In the genomic region with DNA sequence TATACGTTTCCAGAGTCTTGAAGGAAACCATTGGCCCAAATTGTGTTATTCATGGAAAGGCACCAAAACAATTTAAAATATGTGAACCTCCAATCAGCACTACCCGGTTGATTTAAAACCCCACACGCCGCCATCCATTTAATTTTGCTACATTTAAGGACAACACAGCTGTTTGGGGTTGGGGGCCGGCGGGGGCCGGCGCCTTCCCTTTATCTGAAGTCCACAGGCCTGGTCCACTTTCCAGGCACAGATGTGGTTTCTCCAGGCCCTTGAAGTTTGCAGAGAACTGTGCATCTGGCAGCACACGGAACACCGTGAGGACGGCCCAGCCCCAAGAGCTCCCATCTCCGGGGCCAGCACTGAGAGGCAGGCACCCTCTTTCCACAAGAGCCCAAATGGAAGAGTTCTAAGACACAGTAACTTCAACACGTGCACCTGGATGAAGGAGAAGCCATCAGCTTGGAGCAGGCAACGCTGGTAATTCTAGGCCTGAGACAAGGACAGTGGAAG, we compare ENCODE assay signal across 20 cellular contexts. TPM values are rescaled to one million over a fixed set of nuclear protein-coding genes. Genes with fewer than 3 reads are reported as not detected.
DNase-seq lines count a peak whose midpoint lies in the region; ATAC-seq, FAIRE-seq and TF ChIP-seq lines count a peak whose summit lies in the region.
"Had no signal": no experiment of that assay in that cellular context is flagged by ENCODE, and none has a peak within 500 bp of the region (broad histone marks: within the 10 kb centered on the region; RNA-seq: fewer than 3 reads in every experiment).

No MANE protein-coding gene starts in this region.

- H3K4me3 Mint-ChIP-seq in activated T-helper 2 cell treated with anti-CD3 and anti-CD28 coated beads, Interferon-gamma antibody, Interleukin-2, Interleukin-4, amounts not matched to agents 10 μg/mL and 5 μg/mL and 100 μg/mL, durations not matched to agents 14 hours and 24 hours and 36 hours (ENCODE audit: low read depth): no peak overlapping the region
- H3K4me3 Mint-ChIP-seq in stimulated activated effector memory CD8-positive, alpha-beta T cell treated with anti-CD3 and anti-CD28 coated beads, Interleukin-12 subunit alpha, Interleukin-12 subunit beta, amount 100 ng/mL, for 72 hours: no peak overlapping the region
- H3K4me3 Mint-ChIP-seq: CD4-positive, alpha-beta memory T cell had no signal

- no peak overlapping the region for H4K91ac ChIP-seq in neuronal stem cell (ENCODE audit: low read depth, low read length, poor library complexity)

- no peaks in the 10 kb centered on the region for H3K36me3 Mint-ChIP-seq in activated T-helper 2 cell treated with anti-CD3 and anti-CD28 coated beads, Interferon-gamma antibody, Interleukin-2, Interleukin-4, amounts not matched to agents 10 μg/mL and 5 μg/mL and 100 μg/mL, durations not matched to agents 14 hours and 24 hours and 36 hours (ENCODE audit: low read depth)
- no peaks in the 10 kb centered on the region for H3K36me3 Mint-ChIP-seq in stimulated activated effector memory CD8-positive, alpha-beta T cell treated with anti-CD3 and anti-CD28 coated beads, Interleukin-12 subunit alpha, Interleukin-12 subunit beta, amount 100 ng/mL, for 72 hours
- H3K36me3 Mint-ChIP-seq: CD4-positive, alpha-beta memory T cell had no signal

- H3K27me3 Mint-ChIP-seq in activated T-helper 2 cell treated with anti-CD3 and anti-CD28 coated beads, Interferon-gamma antibody, Interleukin-2, Interleukin-4, amounts not matched to agents 10 μg/mL and 5 μg/mL and 100 μg/mL, durations not matched to agents 14 hours and 24 hours and 36 hours (ENCODE audit: low read depth): peaks cover 4% of the 10 kb centered on the region

- H3K4me2 ChIP-seq in neuronal stem cell (ENCODE audit: insufficient read depth, low read length, poor library complexity, severe bottlenecking): no peak overlapping the region
- H3K4me2 ChIP-seq: A549 had no signal

- H3K23ac ChIP-seq in neuronal stem cell (ENCODE audit: low read depth, low read length, poor library complexity): peak overlapping the region; percentile 25

- peak overlapping the region; percentile 65 for H3K18ac ChIP-seq in neuronal stem cell (ENCODE audit: low read length)

- H2AFZ ChIP-seq in neuronal stem cell (ENCODE audit: low read length): no peak overlapping the region

- DNase-seq in left ventricle myocardium inferior (peak; percentile 7), left ventricle myocardium superior (no peak), kidney (peak; percentile 45), neuronal stem cell (ENCODE audit: low spot score) (no peak), aorta (peak; percentile 10 to 24), anterior cingulate cortex (lab: John Stamatoyannopoulos, UW) (no peak)
- DNase-seq in activated T-helper 2 cell treated with anti-CD3 and anti-CD28 coated beads, Interferon-gamma antibody, Interleukin-2, Interleukin-4, amounts not matched to agents 10 μg/mL and 5 μg/mL and 100 μg/mL, durations not matched to agents 14 hours and 24 hours and 36 hours (ENCODE audit: low spot score): no peak
- DNase-seq in stimulated activated effector memory CD8-positive, alpha-beta T cell treated with anti-CD3 and anti-CD28 coated beads, Interleukin-12 subunit alpha, Interleukin-12 subunit beta, amount 100 ng/mL, for 72 hours (ENCODE audit: low spot score in 2 of 2): no peak
- DNase-seq: BE2C; CD4-positive, alpha-beta memory T cell; DMS153; DND-41; GDM1; HCEC 1CT had no signal

- H2BK5ac ChIP-seq in neuronal stem cell (ENCODE audit: low read length): no peak overlapping the region

- H3K27ac ChIP-seq in left ventricle myocardium inferior (replicated peaks) (no peak overlapping the region), kidney (ENCODE audit: low read depth in 2 of 2, low read length in 2 of 2) (no peak overlapping the region), neuronal stem cell (replicated peaks; ENCODE audit: low read length) (no peak overlapping the region), aorta (ENCODE audit: low read depth in 1 of 2, low read length in 2 of 2) (no peak overlapping the region)
- H3K27ac ChIP-seq: A549, C4-2B had no signal

- H3K4me3 ChIP-seq in left ventricle myocardium inferior: no peak overlapping the region
- H3K4me3 ChIP-seq in kidney (ENCODE audit: low read length in 2 of 2): no peak overlapping the region
- H3K4me3 ChIP-seq in neuronal stem cell (ENCODE audit: low read length in 2 of 2): no peak overlapping the region
- no peak overlapping the region for H3K4me3 ChIP-seq in aorta (ENCODE audit: low read length in 2 of 2)
- H3K4me3 ChIP-seq: A549 had no signal

- no peak overlapping the region for H3K27ac Mint-ChIP-seq in activated T-helper 2 cell treated with anti-CD3 and anti-CD28 coated beads, Interferon-gamma antibody, Interleukin-2, Interleukin-4, amounts not matched to agents 10 μg/mL and 5 μg/mL and 100 μg/mL, durations not matched to agents 14 hours and 24 hours and 36 hours
- H3K27ac Mint-ChIP-seq in stimulated activated effector memory CD8-positive, alpha-beta T cell treated with anti-CD3 and anti-CD28 coated beads, Interleukin-12 subunit alpha, Interleukin-12 subunit beta, amount 100 ng/mL, for 72 hours: no peak overlapping the region
- H3K27ac Mint-ChIP-seq: CD4-positive, alpha-beta memory T cell had no signal

- no peak overlapping the region for H4K8ac ChIP-seq in neuronal stem cell (ENCODE audit: low read depth, low read length)

- no peak overlapping the region for H3K4ac ChIP-seq in neuronal stem cell (ENCODE audit: low read length)

- peaks cover 20% of the 10 kb centered on the region for H3K27me3 ChIP-seq in left ventricle myocardium inferior (ENCODE audit: low read depth)
- no peaks in the 10 kb centered on the region for H3K27me3 ChIP-seq in neuronal stem cell (ENCODE audit: control insufficient read depth in 3 of 3, insufficient read depth in 3 of 3, low read depth in 1 of 3, low read length in 3 of 3)
- no peaks in the 10 kb centered on the region for H3K27me3 ChIP-seq in aorta (ENCODE audit: control insufficient read depth in 1 of 2, insufficient read depth in 2 of 2, low read length in 1 of 2)
- H3K27me3 ChIP-seq: BE2C had no signal

- WGBS in neuronal stem cell (ENCODE audit: extremely low coverage in 2 of 2, insufficient read length in 2 of 2, insufficient replicate concordance in 1 of 2), 2 donors: no CpG with 5 or more reads among the region's 14 CpGs
- 74 to 77% methylated on average over 14 of the region's 14 CpGs for WGBS in aorta, 2 donors

- peak overlapping the region; percentile 91 for H2AK5ac ChIP-seq in neuronal stem cell (ENCODE audit: low read depth, low read length)

- intact Hi-C loops in left ventricle myocardium inferior (cut with micrococcal nuclease): no loop called here
- intact Hi-C loops in left ventricle myocardium superior (cut with micrococcal nuclease): no loop called here
- intact Hi-C loops in kidney (cut with DNase I): no loop called here
- intact Hi-C loops in aorta (cut with DNase I): no loop called here
- intact Hi-C loops in activated T-helper 2 cell treated with anti-CD3 and anti-CD28 coated beads, Interferon-gamma antibody, Interleukin-2, Interleukin-4, amounts not matched to agents 10 μg/mL and 5 μg/mL and 100 μg/mL, durations not matched to agents 14 hours and 24 hours and 36 hours (cut with micrococcal nuclease): no loop called here

- H3K14ac ChIP-seq in neuronal stem cell (ENCODE audit: low read length): no peak overlapping the region

- no peaks in the 10 kb centered on the region for H3K9me3 ChIP-seq in left ventricle myocardium inferior (replicated peaks)
- no peaks in the 10 kb centered on the region for H3K9me3 ChIP-seq in kidney (ENCODE audit: control insufficient read depth in 1 of 2, low read length in 2 of 2)
- peaks cover 7 to 8% of the 10 kb centered on the region in 2 donors for H3K9me3 ChIP-seq in neuronal stem cell (replicated peaks in 1 of 2; ENCODE audit: control insufficient read depth in 2 of 2, insufficient read depth in 1 of 2, low read depth in 1 of 2, low read length in 2 of 2)
- no peaks in the 10 kb centered on the region for H3K9me3 ChIP-seq in aorta (ENCODE audit: control insufficient read depth, low read length)
- H3K9me3 ChIP-seq: A549, BE2C had no signal

- no peak for ATAC-seq in left ventricle myocardium superior
- ATAC-seq in aorta (ENCODE audit: low FRiP score): no peak
- no peak for ATAC-seq in stimulated activated effector memory CD8-positive, alpha-beta T cell treated with anti-CD3 and anti-CD28 coated beads, Interleukin-12 subunit alpha, Interleukin-12 subunit beta, amount 100 ng/mL, for 72 hours
- ATAC-seq: A549 had no signal

- H3K36me3 ChIP-seq in left ventricle myocardium inferior (no peaks in the 10 kb centered on the region), kidney (ENCODE audit: control insufficient read depth in 1 of 2, insufficient read depth in 2 of 2, low read length in 2 of 2) (no peaks in the 10 kb centered on the region), neuronal stem cell (replicated peaks in 1 of 2; ENCODE audit: control insufficient read depth in 2 of 2, insufficient read depth in 2 of 2, low read length in 2 of 2) (no peaks in the 10 kb centered on the region), aorta (ENCODE audit: control insufficient read depth in 1 of 2, insufficient read depth in 2 of 2, low read length in 1 of 2) (no peaks in the 10 kb centered on the region)
- H3K36me3 ChIP-seq: BE2C had no signal

- no peak overlapping the region for H2BK120ac ChIP-seq in neuronal stem cell (ENCODE audit: low read depth, low read length)

- peaks cover 5% of the 10 kb centered on the region for H3K9me3 Mint-ChIP-seq in activated T-helper 2 cell treated with anti-CD3 and anti-CD28 coated beads, Interferon-gamma antibody, Interleukin-2, Interleukin-4, amounts not matched to agents 10 μg/mL and 5 μg/mL and 100 μg/mL, durations not matched to agents 14 hours and 24 hours and 36 hours
- peaks cover 2% of the 10 kb centered on the region for H3K9me3 Mint-ChIP-seq in stimulated activated effector memory CD8-positive, alpha-beta T cell treated with anti-CD3 and anti-CD28 coated beads, Interleukin-12 subunit alpha, Interleukin-12 subunit beta, amount 100 ng/mL, for 72 hours

- TF ChIP-seq CTCF in left ventricle myocardium inferior (IDR thresholded peaks at IDR 0.05; ENCODE audit: borderline replicate concordance): no peak
- TF ChIP-seq CTCF in kidney (IDR thresholded peaks at IDR 0.05; ENCODE audit: borderline replicate concordance, extremely low read depth, insufficient read depth): no peak

- H3K4me1 ChIP-seq in left ventricle myocardium inferior (peaks cover 22% of the 10 kb centered on the region), kidney (ENCODE audit: control insufficient read depth in 1 of 2, insufficient read depth in 1 of 2, low read depth in 1 of 2, low read length in 2 of 2) (no peaks in the 10 kb centered on the region), neuronal stem cell (ENCODE audit: control insufficient read depth in 2 of 2, insufficient read depth in 1 of 2, low read depth in 1 of 2, low read length in 2 of 2) (peaks cover 6 to 11% of the 10 kb centered on the region in 2 donors), aorta (ENCODE audit: control insufficient read depth in 1 of 2, insufficient read depth in 2 of 2, low read length in 2 of 2) (no peaks in the 10 kb centered on the region)
- H3K4me1 ChIP-seq: A549, BE2C had no signal

- H2BK12ac ChIP-seq in neuronal stem cell (ENCODE audit: low read length): no peak overlapping the region

- no peaks in the 10 kb centered on the region for H3K79me1 ChIP-seq in neuronal stem cell (ENCODE audit: low read depth, low read length)

- H3K4me1 Mint-ChIP-seq in activated T-helper 2 cell treated with anti-CD3 and anti-CD28 coated beads, Interferon-gamma antibody, Interleukin-2, Interleukin-4, amounts not matched to agents 10 μg/mL and 5 μg/mL and 100 μg/mL, durations not matched to agents 14 hours and 24 hours and 36 hours (ENCODE audit: low read depth): no peaks in the 10 kb centered on the region
- H3K4me1 Mint-ChIP-seq in stimulated activated effector memory CD8-positive, alpha-beta T cell treated with anti-CD3 and anti-CD28 coated beads, Interleukin-12 subunit alpha, Interleukin-12 subunit beta, amount 100 ng/mL, for 72 hours: no peaks in the 10 kb centered on the region
- H3K4me1 Mint-ChIP-seq: CD4-positive, alpha-beta memory T cell had no signal

- H2BK15ac ChIP-seq in neuronal stem cell (ENCODE audit: low read length): no peak overlapping the region

- FAIRE-seq in kidney (lab: Jason Lieb, UNC): no peak
- FAIRE-seq: A549, D721Med, GM12892 had no signal

- H3K9ac ChIP-seq in kidney (ENCODE audit: low read length in 2 of 2) (no peak overlapping the region), neuronal stem cell (ENCODE audit: low read depth, low read length, poor library complexity) (no peak overlapping the region)

RNA-seq across cellular contexts. Expression of gene FRMD1, which starts 16.8 kb away (rescaled TPM):
- 0.16 TPM for total RNA-seq in left ventricle myocardium inferior
- total RNA-seq in left ventricle myocardium superior: 0.45 TPM
- total RNA-seq in kidney: 1.1 TPM
- polyA plus RNA-seq in kidney (ENCODE audit: insufficient read depth, low read depth, low replicate concordance): 7.5 TPM
- polyA plus RNA-seq in neuronal stem cell (2013, experiment 1 of 2): 0.20 TPM
- polyA plus RNA-seq in neuronal stem cell (2013, experiment 2 of 2): 0.18 TPM
- under 1 TPM; 0.06 to 0.19 TPM for total RNA-seq in aorta
- polyA plus RNA-seq in aorta: under 1 TPM; 0.03 to 0.38 TPM
- total RNA-seq in activated T-helper 2 cell treated with anti-CD3 and anti-CD28 coated beads, Interferon-gamma antibody, Interleukin-2, Interleukin-4, amounts not matched to agents 10 μg/mL and 5 μg/mL and 100 μg/mL, durations not matched to agents 14 hours and 24 hours and 36 hours: not detected in 2 replicates
- total RNA-seq: CD4-positive, alpha-beta memory T cell; H4 had no signal
- polyA plus RNA-seq: A549; AG04450; CD4-positive, alpha-beta memory T cell had no signal

Comparison
In these comparisons a context has a peak if more than half of its experiments do, and no peak if none do; other contexts are left out.
1. DNase-seq: peak in left ventricle myocardium inferior (single experiment), kidney (single experiment) and aorta (2 of 2); none in left ventricle myocardium superior (single experiment), neuronal stem cell (single experiment), activated T-helper 2 cell treated with anti-CD3 and anti-CD28 coated beads, Interferon-gamma antibody, Interleukin-2, Interleukin-4, amounts not matched to agents 10 μg/mL and 5 μg/mL and 100 μg/mL, durations not matched to agents 14 hours and 24 hours and 36 hours (single experiment), stimulated activated effector memory CD8-positive, alpha-beta T cell treated with anti-CD3 and anti-CD28 coated beads, Interleukin-12 subunit alpha, Interleukin-12 subunit beta, amount 100 ng/mL, for 72 hours (0 of 2) and anterior cingulate cortex (0 of 58).